In genomic region chr15:50824507-50824906, GRCh38 we compare ENCODE assay signal across 32 cellular contexts.
"Had no signal": no experiment of that assay in that cellular context is flagged by ENCODE, and none has a peak within 500 bp of the region (broad histone marks: within the 10 kb centered on the region; RNA-seq: fewer than 3 reads in every experiment).

No MANE protein-coding gene starts in this region.

- H3K27ac ChIP-seq: body of pancreas, breast epithelium, cardiac muscle cell, coronary artery, esophagus muscularis mucosa, heart left ventricle had no signal

- ATAC-seq: activated CD4-positive, alpha-beta T cell treated with anti-CD3 and anti-CD28 coated beads for 36 hours; activated CD8-positive, alpha-beta memory T cell treated with anti-CD3 and anti-CD28 coated beads, Interleukin-2, amount 10 ng/mL, durations not matched to agents 7 days and 5 days; activated CD8-positive, alpha-beta T cell treated with anti-CD3 and anti-CD28 coated beads, Interleukin-2, amount 10 ng/mL, durations not matched to agents 7 days and 5 days; activated naive CD4-positive, alpha-beta T cell treated with anti-CD3 and anti-CD28 coated beads, Interleukin-2, amount 50 U/mL, for 72 hours; activated T-cell treated with anti-CD3 and anti-CD28 coated beads, Interleukin-2, amount 50 U/mL, for 72 hours; body of pancreas; effector memory CD8-positive, alpha-beta T cell; heart left ventricle had no signal

- DNase-seq: activated CD4-positive, alpha-beta memory T cell treated with anti-CD3 and anti-CD28 coated beads for 36 hours; activated CD4-positive, alpha-beta T cell treated with anti-CD3 and anti-CD28 coated beads for 36 hours; activated CD4-positive, alpha-beta T cell treated with anti-CD3 and anti-CD28 coated beads, Interleukin-2, amount 10 ng/mL, durations not matched to agents 24 days and 14 days; activated CD4-positive, CD25-positive, alpha-beta regulatory T cell; activated CD4-positive, CD25-positive, alpha-beta regulatory T cell treated with anti-CD3 and anti-CD28 coated beads, Interleukin-2, amount 50 U/mL, for 72 hours; activated CD8-positive, alpha-beta memory T cell treated with anti-CD3 and anti-CD28 coated beads, Interleukin-2, amount 10 ng/mL, durations not matched to agents 7 days and 5 days; activated CD8-positive, alpha-beta memory T cell treated with anti-CD3 and anti-CD28 coated beads, Interleukin-2, amount 50 U/mL, for 4 hours; activated CD8-positive, alpha-beta T cell treated with anti-CD3 and anti-CD28 coated beads, Interleukin-2, amount 10 ng/mL, durations not matched to agents 7 days and 5 days; activated gamma-delta T cell; activated naive CD4-positive, alpha-beta T cell; activated naive CD4-positive, alpha-beta T cell treated with anti-CD3 and anti-CD28 coated beads, Interleukin-2, amount 10 ng/mL, durations not matched to agents 7 days and 5 days; activated naive CD8-positive, alpha-beta T cell treated with anti-CD3 and anti-CD28 coated beads, Interleukin-2, amount 10 ng/mL, durations not matched to agents 7 days and 5 days; activated T-cell treated with anti-CD3 and anti-CD28 coated beads for 4 hours; activated T-cell treated with anti-CD3 and anti-CD28 coated beads, Interleukin-2, amount 50 U/mL, for 24 hours; activated T-cell treated with anti-CD3 and anti-CD28 coated beads, Interleukin-2, amount 50 U/mL, for 72 hours; amniotic stem cell; anterior cingulate cortex; body of pancreas; central memory CD4-positive, alpha-beta T cell; cerebellar nuclear complex; effector CD4-positive, alpha-beta T cell; effector memory CD8-positive, alpha-beta T cell; erythroblast; foreskin melanocyte; glutamatergic neuron; heart left ventricle; T-helper 2 cell had no signal

- H3K4me1 ChIP-seq: body of pancreas, breast epithelium, esophagus muscularis mucosa had no signal

- H3K9me3 ChIP-seq: body of pancreas, breast epithelium, esophagus muscularis mucosa, heart left ventricle had no signal

- H3K36me3 ChIP-seq: breast epithelium, cardiac muscle cell, esophagus muscularis mucosa, heart left ventricle had no signal

- H3K4me3 ChIP-seq: body of pancreas, breast epithelium, cardiac muscle cell, coronary artery, esophagus muscularis mucosa, heart left ventricle had no signal

- H3K27me3 ChIP-seq: body of pancreas, breast epithelium, cardiac muscle cell, esophagus muscularis mucosa, heart left ventricle had no signal
